ENCODE assay signal across 21 cellular contexts in the genomic region with DNA sequence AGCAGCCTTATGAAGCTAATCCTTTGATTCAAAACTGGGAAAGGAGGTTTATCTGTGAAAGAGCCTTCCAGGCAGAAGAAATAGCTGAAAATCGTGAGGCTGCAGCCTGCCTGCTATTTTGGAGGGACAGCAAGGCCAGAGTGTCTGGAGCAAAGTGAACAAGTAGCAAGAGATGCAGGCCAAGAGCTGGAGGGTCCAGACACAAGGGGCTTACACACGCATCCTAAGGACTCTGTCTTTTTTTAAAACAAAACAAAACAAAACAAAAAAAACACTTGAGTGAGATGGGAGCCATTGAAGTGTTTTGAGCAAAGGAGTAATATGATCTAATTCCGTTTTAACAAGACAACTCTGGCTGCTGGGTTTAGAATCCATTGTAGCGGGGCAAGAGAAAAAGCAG.
A peak's percentile ranks its signal among the peaks of the same experiment; 100 is the strongest.
DNase-seq lines count a peak whose midpoint lies in the region; ATAC-seq, FAIRE-seq and TF ChIP-seq lines count a peak whose summit lies in the region.
"Had no signal": no experiment of that assay in that cellular context is flagged by ENCODE, and none has a peak within 500 bp of the region (broad histone marks: within the 10 kb centered on the region; RNA-seq: fewer than 3 reads in every experiment).

No MANE protein-coding gene starts in this region.

- H3K4me3 ChIP-seq in GM23338 (no peak overlapping the region), H1 (ENCODE audit: extremely low read depth in 1 of 4, insufficient read depth in 2 of 4, low read depth in 3 of 4, low read length in 4 of 4) (no peak overlapping the region), smooth muscle cell (no peak overlapping the region)
- H3K4me3 ChIP-seq: GM23248 had no signal

- DNase-seq in GM23338 (ENCODE audit: low spot score) (no peak), NCI-H69 (lab: John Stamatoyannopoulos, UW) (peak; percentile 33), H1 (ENCODE audit: low read depth in 1 of 2, low spot score in 2 of 2) (no peak), smooth muscle cell (lab: John Stamatoyannopoulos, UW; ENCODE audit: unreplicated experiment) (no peak), AML-193 (lab: John Stamatoyannopoulos, UW) (no peak), hepatic stellate cell (ENCODE audit: low spot score) (no peak)
- DNase-seq: BE2C; CD8-positive, alpha-beta T cell; GM23248; HFFc6; MM.1S; NCI-H1105 treated with DMSO at 0.1 percent for 48 hours; NCI-H1694 treated with DMSO at 0.1 percent for 48 hours; NCI-H2107; NCI-H345; NCI-H748 treated with DMSO at 0.1 percent for 48 hours; T-cell had no signal

- no peak for TF ChIP-seq POLR2A in H1 (IDR thresholded peaks at IDR 0.05; ENCODE audit: control extremely low read depth in 1 of 2, low read depth in 2 of 2, low read length in 2 of 2)

- no peak overlapping the region for H2BK5ac ChIP-seq in H1 (ENCODE audit: low read depth, low read length)

- no peak overlapping the region for H3K56ac ChIP-seq in H1 (replicated peaks; ENCODE audit: insufficient read length, low read depth, low read length)

- no peak overlapping the region for H3K27ac Mint-ChIP-seq in GM23338
- H3K27ac Mint-ChIP-seq: CD8-positive, alpha-beta T cell; HFFc6; T-cell had no signal

- H3K79me2 ChIP-seq in GM23338 (replicated peaks; ENCODE audit: insufficient read depth), result no peaks in the 10 kb centered on the region
- no peaks in the 10 kb centered on the region for H3K79me2 ChIP-seq in H1 (ENCODE audit: control insufficient read depth in 1 of 2, insufficient read depth in 2 of 2, low read length in 2 of 2)
- no peaks in the 10 kb centered on the region for H3K79me2 ChIP-seq in smooth muscle cell (ENCODE audit: low read depth)

- 69% methylated on average over 4 of the region's 4 CpGs; no CpG with 5 or more reads in 1 of the 2 experiments for WGBS in H1 (ENCODE audit: extremely low coverage in 1 of 2, insufficient coverage in 1 of 2, insufficient read length in 1 of 2, insufficient replicate concordance in 2 of 2, low coverage in 1 of 2, low lambda C conversion rate in 2 of 2, missing lambda C conversion rate in 1 of 2), 2 experiments
- WGBS in smooth muscle cell (ENCODE audit: low lambda C conversion rate), result 71% methylated on average over 4 of the region's 4 CpGs

- no peak overlapping the region for H2BK120ac ChIP-seq in H1 (replicated peaks; ENCODE audit: low read depth, low read length)

- H3K36me3 ChIP-seq in GM23338 (ENCODE audit: insufficient read depth) (no peaks in the 10 kb centered on the region), H1 (ENCODE audit: control insufficient read depth in 2 of 4, insufficient read depth in 4 of 4, low read length in 3 of 4) (no peaks in the 10 kb centered on the region), smooth muscle cell (ENCODE audit: low read depth) (no peaks in the 10 kb centered on the region)
- H3K36me3 ChIP-seq: BE2C had no signal

- ATAC-seq in GM23338, result peak; percentile 56
- ATAC-seq in GM21723 (IDR thresholded peaks at IDR 0.05; ENCODE audit: unreplicated experiment), result no peak
- ATAC-seq in HG03280 (IDR thresholded peaks at IDR 0.05; ENCODE audit: unreplicated experiment), result no peak
- ATAC-seq: CD8-positive, alpha-beta T cell; HepG2; T-cell had no signal

- H4K20me1 ChIP-seq in GM23338 (replicated peaks; ENCODE audit: insufficient read depth) (no peaks in the 10 kb centered on the region), H1 (replicated peaks in 1 of 2; ENCODE audit: control insufficient read depth in 1 of 2, insufficient read depth in 2 of 2, low read length in 2 of 2) (no peaks in the 10 kb centered on the region), smooth muscle cell (ENCODE audit: low read depth) (no peaks in the 10 kb centered on the region)

- H2BK15ac ChIP-seq in H1 (ENCODE audit: low read length), result no peak overlapping the region

- H4K91ac ChIP-seq in H1 (replicated peaks; ENCODE audit: insufficient read length, low read length), result no peak overlapping the region

- no peak for FAIRE-seq in H1 (lab: Jason Lieb, UNC)
- FAIRE-seq: HepG2 had no signal

- H3K4me1 ChIP-seq in GM23338 (ENCODE audit: insufficient read depth) (no peaks in the 10 kb centered on the region), H1 (replicated peaks in 1 of 4; ENCODE audit: control insufficient read depth in 3 of 4, insufficient read depth in 4 of 4, low read length in 3 of 4) (no peaks in the 10 kb centered on the region; a peak in 1 of 7 replicates), smooth muscle cell (ENCODE audit: low read depth) (peaks cover 14% of the 10 kb centered on the region)
- H3K4me1 ChIP-seq: BE2C had no signal

- no peak overlapping the region for H4K8ac ChIP-seq in H1 (ENCODE audit: extremely low read depth, insufficient read depth, low read length)

- H3K27me3 Mint-ChIP-seq in GM23338 (ENCODE audit: insufficient read depth, low read depth, poor library complexity), result peaks cover 8% of the 10 kb centered on the region
- H3K27me3 Mint-ChIP-seq: T-cell had no signal

- no peak overlapping the region for H2BK20ac ChIP-seq in H1 (ENCODE audit: low read length)

- no peaks in the 10 kb centered on the region for H3K36me3 Mint-ChIP-seq in GM23338 (ENCODE audit: low read depth)
- H3K36me3 Mint-ChIP-seq: CD8-positive, alpha-beta T cell; T-cell had no signal

- H3K4me3 Mint-ChIP-seq in GM23338, result no peak overlapping the region
- H3K4me3 Mint-ChIP-seq: CD8-positive, alpha-beta T cell; HFFc6; T-cell had no signal

- no peaks in the 10 kb centered on the region for H3K4me1 Mint-ChIP-seq in GM23338
- H3K4me1 Mint-ChIP-seq: T-cell had no signal

- H3F3A ChIP-seq in GM23338 (replicated peaks; ENCODE audit: low read depth) (no peaks in the 10 kb centered on the region), smooth muscle cell (ENCODE audit: low read depth) (no peaks in the 10 kb centered on the region)

- H3K18ac ChIP-seq in H1 (ENCODE audit: extremely low read depth, low read length), result no peak overlapping the region

- H2AFZ ChIP-seq in GM23338 (peak overlapping the region; percentile 61), H1 (ENCODE audit: low read length) (peak overlapping the region; percentile 90), smooth muscle cell (ENCODE audit: low read depth) (peak overlapping the region; percentile 26)
- H2AFZ ChIP-seq: GM23248 had no signal

- no peaks in the 10 kb centered on the region; the same call in 1 of the 2 replicates for H3K23me2 ChIP-seq in H1 (ENCODE audit: low read depth, low read length)

- POLR2A ChIA-PET in H1 (lab: Charles Lee; ENCODE audit: partially characterized antibody), result interaction anchor here (0.5 to 0.8 kb wide), 2 partner anchors 78 to 1086 kb away, joined by 3 read pairs; no protein-coding TSS in a partner anchor

- TF ChIP-seq CTCF in GM23338 (conservative IDR thresholded peaks at IDR 0.05; ENCODE audit: low read depth in 2 of 2), result no peak
- TF ChIP-seq CTCF in H1 (IDR thresholded peaks at IDR 0.05; ENCODE audit: control extremely low read depth in 1 of 3, insufficient read depth in 1 of 3, low read depth in 1 of 3, low read length in 3 of 3), result no peak
- no peak for TF ChIP-seq CTCF in smooth muscle cell (IDR thresholded peaks at IDR 0.05; ENCODE audit: borderline replicate concordance, insufficient read depth, poor library complexity, severe bottlenecking)

- H3K4ac ChIP-seq in H1 (replicated peaks; ENCODE audit: insufficient read length, low read depth, low read length), result no peak overlapping the region

- H3K27me3 ChIP-seq in GM23338 (ENCODE audit: insufficient read depth) (no peaks in the 10 kb centered on the region), H1 (replicated peaks in 1 of 4; ENCODE audit: control insufficient read depth in 3 of 4, extremely low read depth in 1 of 4, insufficient read depth in 3 of 4, low read length in 3 of 4) (no peaks in the 10 kb centered on the region), smooth muscle cell (ENCODE audit: low read depth) (no peaks in the 10 kb centered on the region)
- H3K27me3 ChIP-seq: BE2C had no signal

- H3K9me3 ChIP-seq in H1 (ENCODE audit: insufficient read depth in 2 of 2, low read depth in 1 of 2, low read length in 1 of 2), result no peaks in the 10 kb centered on the region
- H3K9me3 ChIP-seq in smooth muscle cell (replicated peaks; ENCODE audit: low read depth), result no peaks in the 10 kb centered on the region
- H3K9me3 ChIP-seq: BE2C had no signal

- H3K23ac ChIP-seq in H1 (ENCODE audit: insufficient read length), result no peak overlapping the region

- H3K14ac ChIP-seq in H1 (ENCODE audit: insufficient read length), result no peak overlapping the region

- H3K4me2 ChIP-seq in GM23338 (no peak overlapping the region), H1 (ENCODE audit: insufficient read depth in 1 of 2, low read depth in 2 of 2, low read length in 2 of 2) (no peak overlapping the region), smooth muscle cell (no peak overlapping the region)
- H3K4me2 ChIP-seq: KMS-11 had no signal

- H3K27ac ChIP-seq in GM23338 (ENCODE audit: low read depth) (no peak overlapping the region), H1 (ENCODE audit: low read depth, low read length) (no peak overlapping the region), smooth muscle cell (ENCODE audit: low read depth) (no peak overlapping the region)
- H3K27ac ChIP-seq: GM23248, KMS-11 had no signal

- no peak for TF ChIP-seq EP300 in H1 (IDR thresholded peaks at IDR 0.05; ENCODE audit: borderline replicate concordance in 1 of 2, low read depth in 2 of 2, low read length in 2 of 2)

- no peak overlapping the region for H2BK12ac ChIP-seq in H1 (ENCODE audit: low read depth, low read length)

- TF ChIP-seq RAD21 in H1 (IDR thresholded peaks at IDR 0.05 in 1 of 2, conservative IDR thresholded peaks at IDR 0.05 in 1 of 2; ENCODE audit: low read depth in 2 of 2, low read length in 2 of 2), result no peak

- no peak overlapping the region for H4K5ac ChIP-seq in H1 (ENCODE audit: insufficient read length, low read depth, low read length)

- CTCF ChIA-PET in H1 (lab: Charles Lee; ENCODE audit: partially characterized antibody), result interaction anchor here (0.6 to 2.2 kb wide), 11 partner anchors 12 to 131 kb away, joined by 3 to 6 read pairs (median 3); no protein-coding TSS in a partner anchor

- no peaks in the 10 kb centered on the region; the same call in 1 of the 2 replicates for H3K9me2 ChIP-seq in GM23338 (ENCODE audit: insufficient read depth)

- H3K9me3 Mint-ChIP-seq in GM23338, result no peaks in the 10 kb centered on the region
- H3K9me3 Mint-ChIP-seq: CD8-positive, alpha-beta T cell; HFFc6; T-cell had no signal

- no peaks in the 10 kb centered on the region for H3K79me1 ChIP-seq in H1 (ENCODE audit: low read depth, low read length)

- no peak overlapping the region for H2AK5ac ChIP-seq in H1 (ENCODE audit: low read depth, low read length)

- no peak overlapping the region for H3K9ac ChIP-seq in H1 (replicated peaks in 1 of 4; ENCODE audit: extremely low read depth in 1 of 4, low read depth in 3 of 4, low read length in 3 of 4)
- H3K9ac ChIP-seq in smooth muscle cell (ENCODE audit: low read depth), result no peak overlapping the region
- H3K9ac ChIP-seq: GM23248, KMS-11 had no signal

TF ChIP-seq in GM23338, 12 proteins besides CTCF, POLR2A, EP300 and RAD21 (continues in another document):
- TF ChIP-seq NANOG (IDR thresholded peaks at IDR 0.05; ENCODE audit: borderline replicate concordance) (no peak), CREB1 (CRISPR knock-in tag; IDR thresholded peaks at IDR 0.05; ENCODE audit: low read depth) (no peak)

TF ChIP-seq in H1, 55 proteins besides CTCF, POLR2A, EP300 and RAD21 (continues in another document):
- TF ChIP-seq TBP (IDR thresholded peaks at IDR 0.05; ENCODE audit: low read depth, low read length) (no peak), SIRT6 (IDR thresholded peaks at IDR 0.05; ENCODE audit: low read length) (no peak), RXRA (IDR thresholded peaks at IDR 0.05; ENCODE audit: insufficient read depth, low read depth, low read length) (no peak)

Comparison
In these comparisons a context has a peak if more than half of its experiments do, and no peak if none do; other contexts are left out.
1. H2AFZ ChIP-seq: peak in every context shown above with its lines; median percentile 90 in H1; 61 in GM23338; 26 in smooth muscle cell.